1 cellular context compared by ENCODE assay signal in the genomic region with DNA sequence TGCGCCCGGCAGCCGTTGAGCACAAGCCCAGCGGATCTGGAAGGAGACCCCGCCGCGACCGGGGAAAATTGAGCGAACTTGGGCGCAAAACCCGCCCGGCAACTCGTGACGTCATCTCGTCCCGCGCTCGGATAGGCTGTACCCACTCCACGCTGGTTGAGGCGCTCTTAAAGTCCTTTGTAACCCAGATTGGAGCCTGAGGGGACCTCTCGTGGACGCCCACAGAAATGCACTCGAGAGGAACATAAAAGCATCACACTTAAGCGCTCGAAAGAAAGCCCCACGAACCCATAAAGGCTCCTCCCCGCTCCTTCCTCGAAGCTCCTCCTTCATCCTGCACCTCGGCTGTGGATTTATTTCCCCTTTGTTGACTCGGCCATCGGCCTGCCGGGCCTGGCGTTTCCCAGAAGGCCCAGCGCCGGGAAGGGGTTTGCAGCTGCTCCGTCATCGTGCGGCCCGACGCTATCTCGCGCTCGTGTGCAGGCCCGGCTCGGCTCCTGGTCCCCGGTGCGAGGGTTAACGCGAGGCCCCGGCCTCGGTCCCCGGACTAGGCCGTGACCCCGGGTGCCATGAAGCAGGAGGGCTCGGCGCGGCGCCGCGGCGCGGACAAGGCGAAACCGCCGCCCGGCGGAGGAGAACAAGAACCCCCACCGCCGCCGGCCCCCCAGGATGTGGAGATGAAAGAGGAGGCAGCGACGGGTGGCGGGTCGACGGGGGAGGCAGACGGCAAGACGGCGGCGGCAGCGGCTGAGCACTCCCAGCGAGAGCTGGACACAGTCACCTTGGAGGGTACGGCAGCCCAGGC.
A peak's percentile ranks its signal among the peaks of the same experiment; 100 is the strongest.
TF ChIP-seq lines count a peak whose summit lies in the region.

Gene PSMD3, plus strand, starts transcription at position 406 of the 805 bp plus-strand sequence. Its CDS starts 164 bp downstream, at position 570.

TF ChIP-seq in HEK293, 187 proteins besides CTCF, POLR2A, EP300 and RAD21 (continued from another document):
- TF ChIP-seq, protein P1, sequence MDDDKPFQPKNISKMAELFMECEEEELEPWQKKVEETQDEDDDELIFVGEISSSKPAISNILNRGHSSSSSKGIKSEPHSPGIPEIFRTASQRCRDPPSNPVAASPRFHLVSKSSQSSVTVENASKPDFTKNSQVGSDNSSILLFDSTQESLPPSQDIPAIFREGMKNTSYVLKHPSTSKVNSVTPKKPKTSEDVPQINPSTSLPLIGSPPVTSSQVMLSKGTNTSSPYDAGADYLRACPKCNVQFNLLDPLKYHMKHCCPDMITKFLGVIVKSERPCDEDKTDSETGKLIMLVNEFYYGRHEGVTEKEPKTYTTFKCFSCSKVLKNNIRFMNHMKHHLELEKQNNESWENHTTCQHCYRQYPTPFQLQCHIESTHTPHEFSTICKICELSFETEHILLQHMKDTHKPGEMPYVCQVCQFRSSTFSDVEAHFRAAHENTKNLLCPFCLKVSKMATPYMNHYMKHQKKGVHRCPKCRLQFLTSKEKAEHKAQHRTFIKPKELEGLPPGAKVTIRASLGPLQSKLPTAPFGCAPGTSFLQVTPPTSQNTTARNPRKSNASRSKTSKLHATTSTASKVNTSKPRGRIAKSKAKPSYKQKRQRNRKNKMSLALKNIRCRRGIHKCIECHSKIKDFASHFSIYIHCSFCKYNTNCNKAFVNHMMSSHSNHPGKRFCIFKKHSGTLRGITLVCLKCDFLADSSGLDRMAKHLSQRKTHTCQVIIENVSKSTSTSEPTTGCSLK (tag by site-specific recombination; IDR thresholded peaks at IDR 0.05) = no peak
- TF ChIP-seq, protein P2, sequence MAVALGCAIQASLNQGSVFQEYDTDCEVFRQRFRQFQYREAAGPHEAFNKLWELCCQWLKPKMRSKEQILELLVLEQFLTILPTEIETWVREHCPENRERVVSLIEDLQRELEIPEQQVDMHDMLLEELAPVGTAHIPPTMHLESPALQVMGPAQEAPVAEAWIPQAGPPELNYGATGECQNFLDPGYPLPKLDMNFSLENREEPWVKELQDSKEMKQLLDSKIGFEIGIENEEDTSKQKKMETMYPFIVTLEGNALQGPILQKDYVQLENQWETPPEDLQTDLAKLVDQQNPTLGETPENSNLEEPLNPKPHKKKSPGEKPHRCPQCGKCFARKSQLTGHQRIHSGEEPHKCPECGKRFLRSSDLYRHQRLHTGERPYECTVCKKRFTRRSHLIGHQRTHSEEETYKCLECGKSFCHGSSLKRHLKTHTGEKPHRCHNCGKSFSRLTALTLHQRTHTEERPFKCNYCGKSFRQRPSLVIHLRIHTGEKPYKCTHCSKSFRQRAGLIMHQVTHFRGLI (tag by site-specific recombination; IDR thresholded peaks at IDR 0.05) = peak; percentile 93
- peak; percentile 92 for TF ChIP-seq GLIS2 (tag by site-specific recombination; IDR thresholded peaks at IDR 0.05)
- peak; percentile 82 for TF ChIP-seq ZNF10 (tag by site-specific recombination; IDR thresholded peaks at IDR 0.05)
- TF ChIP-seq REPIN1 (tag by site-specific recombination; IDR thresholded peaks at IDR 0.05; ENCODE audit: low read depth) = peak; percentile 81
- TF ChIP-seq ZNF514 (tag by site-specific recombination; IDR thresholded peaks at IDR 0.05) = no peak
- no peak for TF ChIP-seq ZNF19 (tag by site-specific recombination; IDR thresholded peaks at IDR 0.05; ENCODE audit: low read depth)
- TF ChIP-seq ZNF624 (tag by site-specific recombination; IDR thresholded peaks at IDR 0.05) = peak; percentile 73; the same call in 1 of the 2 replicates
- TF ChIP-seq ZNF677 (tag by site-specific recombination; IDR thresholded peaks at IDR 0.05) = no peak; the same call in 1 of the 2 replicates
- no peak for TF ChIP-seq ZNF274 (IDR thresholded peaks at IDR 0.05; ENCODE audit: low read length)
- TF ChIP-seq ZNF274 (tag by site-specific recombination; IDR thresholded peaks at IDR 0.05; ENCODE audit: borderline replicate concordance) = no peak
- no peak for TF ChIP-seq ZNF510 (tag by site-specific recombination; IDR thresholded peaks at IDR 0.05; ENCODE audit: insufficient replicate concordance)
- TF ChIP-seq, protein P3, sequence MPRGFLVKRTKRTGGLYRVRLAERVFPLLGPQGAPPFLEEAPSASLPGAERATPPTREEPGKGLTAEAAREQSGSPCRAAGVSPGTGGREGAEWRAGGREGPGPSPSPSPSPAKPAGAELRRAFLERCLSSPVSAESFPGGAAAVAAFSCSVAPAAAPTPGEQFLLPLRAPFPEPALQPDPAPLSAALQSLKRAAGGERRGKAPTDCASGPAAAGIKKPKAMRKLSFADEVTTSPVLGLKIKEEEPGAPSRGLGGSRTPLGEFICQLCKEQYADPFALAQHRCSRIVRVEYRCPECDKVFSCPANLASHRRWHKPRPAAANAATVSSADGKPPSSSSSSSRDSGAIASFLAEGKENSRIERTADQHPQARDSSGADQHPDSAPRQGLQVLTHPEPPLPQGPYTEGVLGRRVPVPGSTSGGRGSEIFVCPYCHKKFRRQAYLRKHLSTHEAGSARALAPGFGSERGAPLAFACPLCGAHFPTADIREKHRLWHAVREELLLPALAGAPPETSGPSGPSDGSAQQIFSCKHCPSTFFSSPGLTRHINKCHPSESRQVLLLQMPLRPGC (tag by site-specific recombination; IDR thresholded peaks at IDR 0.05) = peak; percentile 70; the same call in 1 of the 2 replicates
- no peak for TF ChIP-seq EGR2 (tag by site-specific recombination; IDR thresholded peaks at IDR 0.05; ENCODE audit: low read depth)
- TF ChIP-seq KLF8 (tag by site-specific recombination; IDR thresholded peaks at IDR 0.05) = peak; percentile 89
- TF ChIP-seq, protein P4, sequence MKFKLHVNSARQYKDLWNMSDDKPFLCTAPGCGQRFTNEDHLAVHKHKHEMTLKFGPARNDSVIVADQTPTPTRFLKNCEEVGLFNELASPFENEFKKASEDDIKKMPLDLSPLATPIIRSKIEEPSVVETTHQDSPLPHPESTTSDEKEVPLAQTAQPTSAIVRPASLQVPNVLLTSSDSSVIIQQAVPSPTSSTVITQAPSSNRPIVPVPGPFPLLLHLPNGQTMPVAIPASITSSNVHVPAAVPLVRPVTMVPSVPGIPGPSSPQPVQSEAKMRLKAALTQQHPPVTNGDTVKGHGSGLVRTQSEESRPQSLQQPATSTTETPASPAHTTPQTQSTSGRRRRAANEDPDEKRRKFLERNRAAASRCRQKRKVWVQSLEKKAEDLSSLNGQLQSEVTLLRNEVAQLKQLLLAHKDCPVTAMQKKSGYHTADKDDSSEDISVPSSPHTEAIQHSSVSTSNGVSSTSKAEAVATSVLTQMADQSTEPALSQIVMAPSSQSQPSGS (tag by site-specific recombination; IDR thresholded peaks at IDR 0.05; ENCODE audit: low read depth) = peak; percentile 100
- no peak for TF ChIP-seq GFI1B (tag by site-specific recombination; IDR thresholded peaks at IDR 0.05)
- TF ChIP-seq, protein P5, sequence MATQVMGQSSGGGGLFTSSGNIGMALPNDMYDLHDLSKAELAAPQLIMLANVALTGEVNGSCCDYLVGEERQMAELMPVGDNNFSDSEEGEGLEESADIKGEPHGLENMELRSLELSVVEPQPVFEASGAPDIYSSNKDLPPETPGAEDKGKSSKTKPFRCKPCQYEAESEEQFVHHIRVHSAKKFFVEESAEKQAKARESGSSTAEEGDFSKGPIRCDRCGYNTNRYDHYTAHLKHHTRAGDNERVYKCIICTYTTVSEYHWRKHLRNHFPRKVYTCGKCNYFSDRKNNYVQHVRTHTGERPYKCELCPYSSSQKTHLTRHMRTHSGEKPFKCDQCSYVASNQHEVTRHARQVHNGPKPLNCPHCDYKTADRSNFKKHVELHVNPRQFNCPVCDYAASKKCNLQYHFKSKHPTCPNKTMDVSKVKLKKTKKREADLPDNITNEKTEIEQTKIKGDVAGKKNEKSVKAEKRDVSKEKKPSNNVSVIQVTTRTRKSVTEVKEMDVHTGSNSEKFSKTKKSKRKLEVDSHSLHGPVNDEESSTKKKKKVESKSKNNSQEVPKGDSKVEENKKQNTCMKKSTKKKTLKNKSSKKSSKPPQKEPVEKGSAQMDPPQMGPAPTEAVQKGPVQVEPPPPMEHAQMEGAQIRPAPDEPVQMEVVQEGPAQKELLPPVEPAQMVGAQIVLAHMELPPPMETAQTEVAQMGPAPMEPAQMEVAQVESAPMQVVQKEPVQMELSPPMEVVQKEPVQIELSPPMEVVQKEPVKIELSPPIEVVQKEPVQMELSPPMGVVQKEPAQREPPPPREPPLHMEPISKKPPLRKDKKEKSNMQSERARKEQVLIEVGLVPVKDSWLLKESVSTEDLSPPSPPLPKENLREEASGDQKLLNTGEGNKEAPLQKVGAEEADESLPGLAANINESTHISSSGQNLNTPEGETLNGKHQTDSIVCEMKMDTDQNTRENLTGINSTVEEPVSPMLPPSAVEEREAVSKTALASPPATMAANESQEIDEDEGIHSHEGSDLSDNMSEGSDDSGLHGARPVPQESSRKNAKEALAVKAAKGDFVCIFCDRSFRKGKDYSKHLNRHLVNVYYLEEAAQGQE (tag by site-specific recombination; IDR thresholded peaks at IDR 0.05) = peak; percentile 65
- TF ChIP-seq BCL6B (tag by site-specific recombination; IDR thresholded peaks at IDR 0.05) = no peak
- no peak for TF ChIP-seq ZNF416 (tag by site-specific recombination; IDR thresholded peaks at IDR 0.05)
- TF ChIP-seq ZNF292 (tag by site-specific recombination; IDR thresholded peaks at IDR 0.05; ENCODE audit: borderline replicate concordance, low read depth) = no peak
- TF ChIP-seq SCRT2 (tag by site-specific recombination; IDR thresholded peaks at IDR 0.05) = peak; percentile 66; the same call in 1 of the 2 replicates
